Comparison of ENCODE assay signal across 1 cellular context in the genomic region with DNA sequence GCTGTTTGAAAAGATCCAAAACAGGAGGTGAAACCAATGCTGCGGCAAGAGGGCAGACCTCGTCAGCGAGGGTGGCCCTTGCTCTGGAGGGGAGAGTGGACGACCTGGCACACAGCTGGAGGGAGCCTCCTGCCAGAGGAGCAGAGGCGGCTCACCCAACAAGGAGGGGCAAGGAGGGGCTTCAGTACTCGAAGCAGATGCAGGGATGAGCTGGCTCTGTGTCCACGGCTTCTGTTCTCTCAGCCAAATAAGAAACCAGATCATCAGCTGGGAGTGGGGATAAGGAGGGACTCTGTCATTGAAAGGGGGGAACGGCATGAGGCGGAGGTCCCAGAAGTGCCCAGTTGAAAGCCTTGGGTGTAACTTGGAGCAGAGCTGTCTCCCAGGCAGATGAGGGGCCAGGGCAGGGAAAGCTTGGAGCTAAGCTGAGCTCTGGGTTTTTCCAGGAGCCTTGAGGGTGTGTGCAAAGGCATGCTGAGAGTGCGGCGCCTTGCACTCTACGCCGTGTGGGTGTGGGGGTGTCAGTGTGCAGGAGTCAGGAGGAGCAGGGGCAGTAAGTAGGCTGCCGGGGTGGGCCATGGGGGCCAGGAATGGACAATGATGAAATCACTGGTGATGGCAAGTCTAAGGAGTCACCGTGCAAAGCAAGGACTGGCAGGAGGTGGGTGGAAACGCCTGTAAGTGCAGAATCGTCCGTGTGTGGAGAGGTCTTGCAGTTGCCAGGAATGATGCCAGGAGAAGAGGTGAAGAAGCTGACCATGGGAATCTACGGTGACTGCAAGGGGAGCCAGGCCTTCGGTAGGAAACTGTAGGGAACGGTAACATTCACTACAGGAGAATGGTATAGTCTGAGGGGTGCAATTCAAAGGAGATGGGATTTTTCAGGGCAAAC.
TF ChIP-seq lines count a peak whose summit lies in the region.

No MANE protein-coding gene starts in this region.

TF ChIP-seq in HEK293, 187 proteins besides CTCF, POLR2A, EP300 and RAD21 (continued from another document):
- TF ChIP-seq, protein P1, sequence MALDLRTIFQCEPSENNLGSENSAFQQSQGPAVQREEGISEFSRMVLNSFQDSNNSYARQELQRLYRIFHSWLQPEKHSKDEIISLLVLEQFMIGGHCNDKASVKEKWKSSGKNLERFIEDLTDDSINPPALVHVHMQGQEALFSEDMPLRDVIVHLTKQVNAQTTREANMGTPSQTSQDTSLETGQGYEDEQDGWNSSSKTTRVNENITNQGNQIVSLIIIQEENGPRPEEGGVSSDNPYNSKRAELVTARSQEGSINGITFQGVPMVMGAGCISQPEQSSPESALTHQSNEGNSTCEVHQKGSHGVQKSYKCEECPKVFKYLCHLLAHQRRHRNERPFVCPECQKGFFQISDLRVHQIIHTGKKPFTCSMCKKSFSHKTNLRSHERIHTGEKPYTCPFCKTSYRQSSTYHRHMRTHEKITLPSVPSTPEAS (tag by site-specific recombination; IDR thresholded peaks at IDR 0.05) = no peak
- TF ChIP-seq ZNF571 (tag by site-specific recombination; IDR thresholded peaks at IDR 0.05) = no peak
- no peak for TF ChIP-seq ZNF830 (tag by site-specific recombination; IDR thresholded peaks at IDR 0.05; ENCODE audit: low read depth)
